In genomic region chr19:14094854-14095253, GRCh38 we compare ENCODE assay signal across 1 cellular context.
A peak's percentile ranks its signal among the peaks of the same experiment; 100 is the strongest.
TF ChIP-seq lines count a peak whose summit lies in the region.

No MANE protein-coding gene starts in this region.

TF ChIP-seq in K562, 482 proteins besides CTCF, POLR2A, EP300 and RAD21:
- TF ChIP-seq BRD9 (IDR thresholded peaks at IDR 0.05; ENCODE audit: low read depth, partially characterized antibody): peak; percentile 96
- no peak for TF ChIP-seq EZH2 (IDR thresholded peaks at IDR 0.05; ENCODE audit: borderline replicate concordance, low read depth, low read length)
- TF ChIP-seq SMARCA5 (IDR thresholded peaks at IDR 0.05): peak; percentile 87
- TF ChIP-seq ZNF699 (CRISPR knock-in tag; IDR thresholded peaks at IDR 0.05; ENCODE audit: insufficient replicate concordance): no peak
- no peak for TF ChIP-seq SMAD4 (CRISPR knock-in tag; conservative IDR thresholded peaks at IDR 0.05)
- peak; percentile 37; the same call in 1 of the 2 replicates for TF ChIP-seq TCF3 (CRISPR knock-in tag; IDR thresholded peaks at IDR 0.05)
- no peak; the same call in 1 of the 2 replicates for TF ChIP-seq CBFA2T2 (conservative IDR thresholded peaks at IDR 0.05)
- peak in 1 of 2 experiments; percentile 55; a peak in 1 of 3 replicates for TF ChIP-seq CBX3 (IDR thresholded peaks at IDR 0.05; ENCODE audit: borderline replicate concordance in 1 of 2, low read length in 2 of 2)
- peak; percentile 74 for TF ChIP-seq CBFA2T3 (IDR thresholded peaks at IDR 0.05)
- TF ChIP-seq PTBP1 (IDR thresholded peaks at IDR 0.05; ENCODE audit: low read depth, low read length): 0 out of 2 replicates have a peak, but pooled peaks have one; percentile 88
- peak; percentile 99 for TF ChIP-seq BCOR (IDR thresholded peaks at IDR 0.05)
- peak; percentile 90 to 92 for TF ChIP-seq KDM1A (IDR thresholded peaks at IDR 0.05)
- TF ChIP-seq ZNF121 (CRISPR knock-in tag; conservative IDR thresholded peaks at IDR 0.05): peak; percentile 16; the same call in 1 of the 2 replicates
- TF ChIP-seq, protein P1, sequence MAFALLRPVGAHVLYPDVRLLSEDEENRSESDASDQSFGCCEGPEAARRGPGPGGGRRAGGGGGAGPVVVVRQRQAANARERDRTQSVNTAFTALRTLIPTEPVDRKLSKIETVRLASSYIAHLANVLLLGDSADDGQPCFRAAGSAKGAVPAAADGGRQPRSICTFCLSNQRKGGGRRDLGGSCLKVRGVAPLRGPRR (CRISPR knock-in tag; IDR thresholded peaks at IDR 0.05): no peak
- TF ChIP-seq NFIC (IDR thresholded peaks at IDR 0.05): no peak
- TF ChIP-seq ADNP (tag; IDR thresholded peaks at IDR 0.05): peak; percentile 73
- no peak for TF ChIP-seq FOXJ2 (tag; IDR thresholded peaks at IDR 0.05)
- peak; percentile 81; the same call in 1 of the 2 replicates for TF ChIP-seq MIER1 (IDR thresholded peaks at IDR 0.05; ENCODE audit: low read depth)
- peak in 1 of 2 experiments; percentile 67; a peak in 2 of 4 replicates for TF ChIP-seq RCOR1 (IDR thresholded peaks at IDR 0.05; ENCODE audit: borderline replicate concordance in 1 of 2, low read depth in 2 of 2, low read length in 2 of 2)
- TF ChIP-seq CBX1 (IDR thresholded peaks at IDR 0.05; ENCODE audit: low read depth): peak; percentile 94; the same call in 1 of the 2 replicates
- peak in 1 of 2 experiments; percentile 17; a peak in 1 of 4 replicates for TF ChIP-seq TRIM24 (IDR thresholded peaks at IDR 0.05)
- no peak for TF ChIP-seq KAT7 (CRISPR knock-in tag; IDR thresholded peaks at IDR 0.05; ENCODE audit: borderline replicate concordance)
- TF ChIP-seq NR1H2 (CRISPR knock-in tag; IDR thresholded peaks at IDR 0.05): no peak
- TF ChIP-seq SREBF2 (CRISPR knock-in tag; IDR thresholded peaks at IDR 0.05): no peak
- TF ChIP-seq FOS (IDR thresholded peaks at IDR 0.05; ENCODE audit: extremely low read depth, insufficient read length): no peak
- TF ChIP-seq CHD4 (IDR thresholded peaks at IDR 0.05; ENCODE audit: insufficient read depth, insufficient replicate concordance, low read depth, low read length, poor library complexity, severe bottlenecking): peak; percentile 52
- peak; percentile 86 for TF ChIP-seq ZFP36 (IDR thresholded peaks at IDR 0.05; ENCODE audit: low read depth, low read length, partially characterized antibody)
- peak; percentile 71; the same call in 1 of the 2 replicates for TF ChIP-seq HDAC2 (IDR thresholded peaks at IDR 0.05)
- peak; percentile 98 for TF ChIP-seq RBM25 (IDR thresholded peaks at IDR 0.05; ENCODE audit: low read depth, low read length, severe bottlenecking)
- peak; percentile 34 for TF ChIP-seq ARHGAP35 (IDR thresholded peaks at IDR 0.05; ENCODE audit: partially characterized antibody)
- TF ChIP-seq ILK (tag; IDR thresholded peaks at IDR 0.05; ENCODE audit: borderline replicate concordance, low read depth): no peak
- peak; percentile 28 for TF ChIP-seq PHF20 (IDR thresholded peaks at IDR 0.05; ENCODE audit: partially characterized antibody)
- 0 out of 2 replicates have a peak, but pooled peaks have one; percentile 15 for TF ChIP-seq TAL1 (IDR thresholded peaks at IDR 0.05)
